In the genomic region with DNA sequence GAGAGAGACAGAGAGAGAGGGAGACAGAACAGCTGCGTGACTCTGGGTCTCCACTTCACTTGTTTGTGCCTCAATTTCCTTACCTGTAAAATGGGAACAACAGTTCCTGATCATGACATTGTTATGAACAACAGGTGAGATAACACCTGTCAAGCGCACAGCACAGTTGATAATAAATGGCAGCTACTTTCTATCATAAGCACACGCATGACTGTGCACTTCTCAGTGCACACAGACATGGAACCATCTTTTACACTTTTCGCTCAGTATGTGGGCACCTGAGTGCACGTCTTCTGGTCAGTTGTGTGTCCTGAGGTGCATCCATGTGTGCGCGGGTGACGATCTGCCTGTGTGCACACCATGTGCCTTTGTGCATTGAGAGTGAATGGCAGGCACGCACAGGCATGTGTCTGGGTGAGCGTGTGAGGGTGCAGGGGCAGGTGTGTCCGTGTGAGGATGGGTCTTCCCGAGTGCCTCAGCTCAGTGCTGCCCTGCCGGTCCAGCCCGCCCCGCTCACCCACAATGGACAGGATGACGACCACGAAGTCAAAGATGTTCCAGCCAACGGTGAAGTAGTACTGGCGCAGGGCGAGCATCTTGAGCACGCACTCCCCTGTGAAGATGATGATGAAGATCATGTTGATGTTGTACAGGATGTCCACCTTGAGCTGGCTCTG, we compare ENCODE assay signal across 1 cellular context.
TF ChIP-seq lines count a peak whose summit lies in the region.

No MANE protein-coding gene starts in this region.

TF ChIP-seq in K562, 482 proteins besides CTCF, POLR2A, EP300 and RAD21:
- TF ChIP-seq, protein P1, sequence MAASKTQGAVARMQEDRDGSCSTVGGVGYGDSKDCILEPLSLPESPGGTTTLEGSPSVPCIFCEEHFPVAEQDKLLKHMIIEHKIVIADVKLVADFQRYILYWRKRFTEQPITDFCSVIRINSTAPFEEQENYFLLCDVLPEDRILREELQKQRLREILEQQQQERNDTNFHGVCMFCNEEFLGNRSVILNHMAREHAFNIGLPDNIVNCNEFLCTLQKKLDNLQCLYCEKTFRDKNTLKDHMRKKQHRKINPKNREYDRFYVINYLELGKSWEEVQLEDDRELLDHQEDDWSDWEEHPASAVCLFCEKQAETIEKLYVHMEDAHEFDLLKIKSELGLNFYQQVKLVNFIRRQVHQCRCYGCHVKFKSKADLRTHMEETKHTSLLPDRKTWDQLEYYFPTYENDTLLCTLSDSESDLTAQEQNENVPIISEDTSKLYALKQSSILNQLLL (CRISPR knock-in tag; IDR thresholded peaks at IDR 0.05; ENCODE audit: borderline replicate concordance) = no peak
- TF ChIP-seq, protein P2, sequence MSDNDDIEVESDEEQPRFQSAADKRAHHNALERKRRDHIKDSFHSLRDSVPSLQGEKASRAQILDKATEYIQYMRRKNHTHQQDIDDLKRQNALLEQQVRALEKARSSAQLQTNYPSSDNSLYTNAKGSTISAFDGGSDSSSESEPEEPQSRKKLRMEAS (CRISPR knock-in tag; IDR thresholded peaks at IDR 0.05) = 0 out of 2 replicates have a peak, but pooled peaks have one; percentile 35
- TF ChIP-seq RBM25 (IDR thresholded peaks at IDR 0.05; ENCODE audit: low read depth, low read length, severe bottlenecking) (peak; percentile 54), NFE2 (IDR thresholded peaks at IDR 0.05; ENCODE audit: low read depth) (0 out of 2 replicates have a peak, but pooled peaks have one; percentile 9)
